ENCODE assay signal across 10 cellular contexts in genomic region chr21:31594279-31594678, GRCh38.
"Had no signal": no experiment of that assay in that cellular context is flagged by ENCODE, and none has a peak within 500 bp of the region (broad histone marks: within the 10 kb centered on the region; RNA-seq: fewer than 3 reads in every experiment).

No MANE protein-coding gene starts in this region.

- H3K4me2 ChIP-seq: GM23338 had no signal

- H3K4me3 ChIP-seq: GM23248, GM23338, HAP-1 had no signal

- ATAC-seq: GM23338, HCT116 had no signal

- H3K27ac ChIP-seq: GM23248 had no signal

- FAIRE-seq: H54 had no signal

- H3K9ac ChIP-seq: GM23248 had no signal

- H2AFZ ChIP-seq: GM23248, GM23338 had no signal

- DNase-seq: GM23248, GOT3, H7, H9, HCEC 1CT, HFFc6 had no signal

- H3K4me1 ChIP-seq: HAP-1 had no signal

- H3K36me3 ChIP-seq: HAP-1 had no signal

- H3K9me3 ChIP-seq: HAP-1 had no signal
